ENCODE assay signal across 7 cellular contexts in genomic region chr21:38126677-38127271, GRCh38.
DNase-seq lines count a peak whose midpoint lies in the region; FAIRE-seq and TF ChIP-seq lines count a peak whose summit lies in the region.

No MANE protein-coding gene starts in this region.

- DNase-seq in GM12892 (ENCODE audit: insufficient read length) = peak; percentile 5
- DNase-seq in NB4 (ENCODE audit: low read depth) = peak; percentile 49
- peak; percentile 57 for DNase-seq in SK-N-SH
- peak; percentile 23 to 79 (median 61) for DNase-seq in adrenal gland
- DNase-seq in iPS DF 4.7 (ENCODE audit: extremely low read depth, low spot score) = peak; percentile 41
- peak; percentile 39 to 49 for DNase-seq in stimulated activated CD4-positive, alpha-beta T cell treated with anti-CD3 and anti-CD28 coated beads, Interleukin-15, amount 100 ng/mL, for 48 hours (ENCODE audit: low read depth in 2 of 2)
- no peak for DNase-seq in occipital lobe (lab: John Stamatoyannopoulos, UW)

- WGBS in SK-N-SH (ENCODE audit: low lambda C conversion rate) = 6% methylated on average over 8 of the region's 8 CpGs
- WGBS in adrenal gland, 4 donors = 28 to 30% (median 29%) methylated on average over 8 of the region's 8 CpGs

- CTCF ChIA-PET in SK-N-SH (lab: Yijun Ruan, JAX) = interaction anchor here (0.6 to 3.9 kb wide), 39 partner anchors 9 to 451 kb away, joined by 3 to 40 read pairs (median 4); no protein-coding TSS in a partner anchor

- H3K4me3 ChIP-seq in NB4 (ENCODE audit: low read depth, low read length) = no peak overlapping the region
- 0 out of 4 replicates have a peak overlapping the region, but pooled peaks of 1 of the 2 experiments have one; percentile 39 for H3K4me3 ChIP-seq in SK-N-SH (ENCODE audit: low read depth in 2 of 2, low read length in 1 of 2)
- no peak overlapping the region for H3K4me3 ChIP-seq in adrenal gland

- intact Hi-C loops in adrenal gland (cut with DNase I) = loop anchor here in 1 of 2 donors (5.0 kb wide), 1 partner anchor 414 kb away; no protein-coding TSS in a partner anchor

- no peaks in the 10 kb centered on the region for H3F3A ChIP-seq in SK-N-SH (replicated peaks; ENCODE audit: insufficient read depth)

- TF ChIP-seq POLR2A in GM12892 (IDR thresholded peaks at IDR 0.05; ENCODE audit: low read depth, low read length) = no peak
- TF ChIP-seq POLR2A in NB4 (IDR thresholded peaks at IDR 0.05; ENCODE audit: extremely low read depth, insufficient read length) = no peak
- no peak for TF ChIP-seq POLR2A in adrenal gland (IDR thresholded peaks at IDR 0.05)

- H2AFZ ChIP-seq in SK-N-SH (ENCODE audit: low read depth) = no peak overlapping the region

- H4K20me1 ChIP-seq in SK-N-SH (ENCODE audit: insufficient read depth) = no peaks in the 10 kb centered on the region

- no peak for TF ChIP-seq EP300 in SK-N-SH (IDR thresholded peaks at IDR 0.05; ENCODE audit: borderline replicate concordance in 1 of 2, low read depth in 1 of 2, low read length in 1 of 2)

- H3K27me3 ChIP-seq in SK-N-SH (ENCODE audit: insufficient read depth) (peaks cover 16% of the 10 kb centered on the region; the same call in 1 of the 2 replicates), adrenal gland (peaks cover 9% of the 10 kb centered on the region)

- H3K9ac ChIP-seq in SK-N-SH = no peak overlapping the region

- H3K9me2 ChIP-seq in SK-N-SH = no peaks in the 10 kb centered on the region

- H3K9me3 ChIP-seq in SK-N-SH = no peaks in the 10 kb centered on the region
- H3K9me3 ChIP-seq in adrenal gland (replicated peaks in 1 of 3) = no peaks in the 10 kb centered on the region

- FAIRE-seq in GM12892 (lab: Jason Lieb, UNC) = no peak

- TF ChIP-seq RAD21 in SK-N-SH (IDR thresholded peaks at IDR 0.05; ENCODE audit: low read length) = peak; percentile 74

- H3K4me1 ChIP-seq in SK-N-SH (ENCODE audit: control insufficient read depth in 1 of 2, insufficient read depth in 2 of 2, low read depth in 1 of 2, low read length in 1 of 2) (no peaks in the 10 kb centered on the region), adrenal gland (replicated peaks in 1 of 2) (no peaks in the 10 kb centered on the region)

- no peak overlapping the region for H3K27ac ChIP-seq in SK-N-SH (ENCODE audit: low read depth in 2 of 2, low read length in 1 of 2)
- no peak overlapping the region for H3K27ac ChIP-seq in adrenal gland

- TF ChIP-seq CTCF in NB4 (IDR thresholded peaks at IDR 0.05; ENCODE audit: low read depth, low read length) (peak; percentile 87), SK-N-SH (IDR thresholded peaks at IDR 0.05) (peak; percentile 78), adrenal gland (IDR thresholded peaks at IDR 0.05) (peak; percentile 44 to 66 (median 54))

- no peaks in the 10 kb centered on the region for H3K79me2 ChIP-seq in SK-N-SH (ENCODE audit: insufficient read depth)

- POLR2A ChIA-PET in SK-N-SH (lab: Yijun Ruan, JAX) = no interaction called here

- H3K4me2 ChIP-seq in SK-N-SH = no peak overlapping the region

- H3K36me3 ChIP-seq in SK-N-SH (replicated peaks in 1 of 2; ENCODE audit: control insufficient read depth in 1 of 2, insufficient read depth in 2 of 2, low read length in 1 of 2) (no peaks in the 10 kb centered on the region), adrenal gland (replicated peaks in 1 of 2) (no peaks in the 10 kb centered on the region)

TF ChIP-seq in SK-N-SH, 30 proteins besides CTCF, POLR2A, EP300 and RAD21:
- TF ChIP-seq USF2 (IDR thresholded peaks at IDR 0.05; ENCODE audit: borderline replicate concordance, low read depth, low read length) = no peak
- peak; percentile 55 for TF ChIP-seq SMC3 (IDR thresholded peaks at IDR 0.05; ENCODE audit: low read depth, low read length)
